Comparison of ENCODE assay signal across 10 cellular contexts in the genomic region with DNA sequence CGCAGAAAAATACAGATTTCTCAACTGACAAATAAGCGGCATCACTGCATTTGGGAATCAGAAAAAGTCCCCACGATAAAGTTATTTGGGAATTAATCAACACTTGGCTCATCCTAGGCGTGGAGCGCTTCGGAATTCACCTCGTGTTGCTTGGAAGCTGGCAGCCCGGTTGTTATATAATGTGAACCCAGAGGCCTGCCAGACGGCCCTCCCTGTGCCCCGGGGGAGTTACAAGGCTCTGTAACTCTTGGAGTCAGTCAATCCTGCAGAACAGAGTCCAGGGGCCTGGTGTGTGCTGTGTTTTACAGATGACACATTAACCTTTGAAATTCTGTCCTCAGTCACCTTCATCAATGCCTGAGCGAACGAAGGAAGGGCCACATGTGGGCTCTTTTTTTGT.
A peak's percentile ranks its signal among the peaks of the same experiment; 100 is the strongest.
DNase-seq lines count a peak whose midpoint lies in the region; ATAC-seq and TF ChIP-seq lines count a peak whose summit lies in the region.
"Had no signal": no experiment of that assay in that cellular context is flagged by ENCODE, and none has a peak within 500 bp of the region (broad histone marks: within the 10 kb centered on the region; RNA-seq: fewer than 3 reads in every experiment).

No MANE protein-coding gene starts in this region.

- no peak for TF ChIP-seq CTCF in glutamatergic neuron (IDR thresholded peaks at IDR 0.05; ENCODE audit: partially characterized antibody, unreplicated experiment)
- TF ChIP-seq CTCF in nephron progenitor cell (IDR thresholded peaks at IDR 0.05), result no peak

- peak; percentile 44 for ATAC-seq in Right ventricle myocardium inferior
- ATAC-seq: PC-3 had no signal

- no peaks in the 10 kb centered on the region for H3K27me3 Mint-ChIP-seq in glutamatergic neuron (ENCODE audit: unreplicated experiment)
- H3K27me3 Mint-ChIP-seq in nephron progenitor cell (ENCODE audit: low read depth, poor library complexity), result peaks cover 3% of the 10 kb centered on the region

- H3K27ac Mint-ChIP-seq in glutamatergic neuron (ENCODE audit: unreplicated experiment) (no peak overlapping the region), nephron progenitor cell (peak overlapping the region; percentile 50)

- DNase-seq in Right ventricle myocardium inferior (ENCODE audit: missing footprints), result peak; percentile 79
- DNase-seq in cardiac septum (ENCODE audit: low spot score), result no peak
- peak; percentile 53 for DNase-seq in glutamatergic neuron
- no peak for DNase-seq in nephron progenitor cell
- DNase-seq in NCI-H2081 (lab: John Stamatoyannopoulos, UW), result no peak
- no peak for DNase-seq in SIG-M5 (lab: John Stamatoyannopoulos, UW)
- DNase-seq in stimulated activated CD4-positive, alpha-beta T cell treated with anti-CD3 and anti-CD28 coated beads, Interleukin-2, amount 100 ng/mL, for 48 hours, result no peak
- no peak for DNase-seq in NCI-H774 (lab: John Stamatoyannopoulos, UW)
- DNase-seq: dermis blood vessel endothelial cell, PC-3 had no signal

- H3K9me3 Mint-ChIP-seq in glutamatergic neuron (ENCODE audit: unreplicated experiment) (peaks cover 8% of the 10 kb centered on the region), nephron progenitor cell (no peaks in the 10 kb centered on the region)

- H3K4me3 Mint-ChIP-seq in glutamatergic neuron (ENCODE audit: unreplicated experiment) (no peak overlapping the region), nephron progenitor cell (no peak overlapping the region)

- H3K36me3 Mint-ChIP-seq in glutamatergic neuron (ENCODE audit: unreplicated experiment), result peaks cover 4% of the 10 kb centered on the region
- H3K36me3 Mint-ChIP-seq in nephron progenitor cell (ENCODE audit: low read depth), result no peaks in the 10 kb centered on the region

- H3K4me1 Mint-ChIP-seq in glutamatergic neuron (ENCODE audit: low read depth, unreplicated experiment), result peaks cover 43% of the 10 kb centered on the region
- H3K4me1 Mint-ChIP-seq in nephron progenitor cell, result peaks cover 44% of the 10 kb centered on the region

- intact Hi-C loops in Right ventricle myocardium inferior (cut with DNase I) (loop anchor here (10.0 kb wide), 1 partner anchor 197 kb away; no protein-coding TSS in a partner anchor), cardiac septum (cut with DNase I) (loop anchor here (10.0 kb wide), 1 partner anchor 117 kb away; no protein-coding TSS in a partner anchor)

Comparison
In these comparisons a context has a peak if more than half of its experiments do, and no peak if none do; other contexts are left out.
1. DNase-seq: peak in Right ventricle myocardium inferior (single experiment) and glutamatergic neuron (single experiment); none in cardiac septum (single experiment), nephron progenitor cell (single experiment), NCI-H2081 (0 of 2), SIG-M5 (single experiment), stimulated activated CD4-positive, alpha-beta T cell treated with anti-CD3 and anti-CD28 coated beads, Interleukin-2, amount 100 ng/mL, for 48 hours (0 of 2) and NCI-H774 (single experiment).